8 cellular contexts compared by ENCODE assay signal in the genomic region with DNA sequence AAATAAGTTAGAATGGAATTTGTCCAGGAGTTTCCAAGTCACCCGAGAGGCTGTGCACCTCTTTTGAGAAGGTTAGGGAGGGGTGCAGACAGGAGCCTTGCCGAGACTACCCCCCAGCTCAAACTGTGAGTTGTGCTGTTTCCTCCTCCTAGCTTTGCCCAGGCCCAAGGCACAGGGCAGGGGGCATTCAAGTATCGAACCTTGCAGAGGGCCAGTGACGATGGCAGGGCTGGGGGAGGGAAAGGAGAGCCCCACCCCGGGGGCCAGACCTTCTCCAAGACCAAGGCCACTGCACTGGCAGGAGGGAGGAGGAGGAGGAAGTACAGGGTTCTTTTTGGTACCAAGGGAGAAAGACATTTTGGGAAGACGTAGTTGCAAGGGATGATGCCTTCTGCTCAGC.
"Had no signal": no experiment of that assay in that cellular context is flagged by ENCODE, and none has a peak within 500 bp of the region (broad histone marks: within the 10 kb centered on the region; RNA-seq: fewer than 3 reads in every experiment).

No MANE protein-coding gene starts in this region.

- H3K27me3 Mint-ChIP-seq: IgD-negative memory B cell had no signal

- H3K4me3 ChIP-seq: K562 had no signal

- H3K4me3 Mint-ChIP-seq: IgD-negative memory B cell had no signal

- H3K36me3 Mint-ChIP-seq: IgD-negative memory B cell had no signal

- ATAC-seq: K562 had no signal

- DNase-seq: IMR-90, KBM-7, KG1 had no signal

- FAIRE-seq: HTR-8/SVneo, K562 had no signal

- H3K9ac ChIP-seq: KMS-11 had no signal

- H3K4me1 Mint-ChIP-seq: IgD-negative memory B cell had no signal

- H3K27ac ChIP-seq: HL-60, KMS-11 had no signal

- H3K27ac Mint-ChIP-seq: IgD-negative memory B cell had no signal

- H3K4me2 ChIP-seq: KMS-11 had no signal
